8 cellular contexts compared by ENCODE assay signal in genomic region chr4:140609548-140610425, GRCh38. TPM values are rescaled to one million over a fixed set of nuclear protein-coding genes. Genes with fewer than 3 reads are reported as not detected.
DNase-seq lines count a peak whose midpoint lies in the region; TF ChIP-seq lines count a peak whose summit lies in the region.
"Had no signal": no experiment of that assay in that cellular context is flagged by ENCODE, and none has a peak within 500 bp of the region (broad histone marks: within the 10 kb centered on the region; RNA-seq: fewer than 3 reads in every experiment).

No MANE protein-coding gene starts in this region.

- H4K20me1 ChIP-seq in Loucy (ENCODE audit: insufficient read depth, low read length, poor library complexity, severe bottlenecking) (no peaks in the 10 kb centered on the region), neural progenitor cell (ENCODE audit: low read depth) (no peaks in the 10 kb centered on the region)

- H2AFZ ChIP-seq in Loucy (ENCODE audit: low read length) = peak overlapping the region; percentile 51
- H2AFZ ChIP-seq in neural progenitor cell (replicated peaks) = no peak overlapping the region

- H3K4me3 ChIP-seq in HEK293 (ENCODE audit: low read depth, low read length) (no peak overlapping the region), Loucy (ENCODE audit: low read length, poor library complexity, severe bottlenecking) (no peak overlapping the region), esophagus squamous epithelium (no peak overlapping the region), neural progenitor cell (no peak overlapping the region)

- peaks cover 17% of the 10 kb centered on the region for H3K4me1 Mint-ChIP-seq in neural progenitor cell
- H3K4me1 Mint-ChIP-seq: activated naive CD4-positive, alpha-beta T cell treated with anti-CD3 and anti-CD28 coated beads, Interleukin-2, amount 50 U/mL, for 24 hours had no signal

- H3K4me3 Mint-ChIP-seq in neural progenitor cell = no peak overlapping the region
- H3K4me3 Mint-ChIP-seq: activated naive CD4-positive, alpha-beta T cell treated with anti-CD3 and anti-CD28 coated beads, Interleukin-2, amount 50 U/mL, for 24 hours had no signal

- WGBS in esophagus squamous epithelium, 2 donors = 28 to 38% methylated on average over 6 of the region's 6 CpGs

- CTCF ChIA-PET in HEK293 (lab: Yijun Ruan, JAX) = interaction anchor here (0.6 to 4.7 kb wide), 25 partner anchors 10 to 1003 kb away, joined by 3 to 63 read pairs (median 4); no protein-coding TSS in a partner anchor

- H3K4me2 ChIP-seq in Loucy (ENCODE audit: low read depth, low read length, poor library complexity, severe bottlenecking) = no peak overlapping the region
- no peak overlapping the region for H3K4me2 ChIP-seq in neural progenitor cell

- no peaks in the 10 kb centered on the region for H3K36me3 ChIP-seq in HEK293 (ENCODE audit: control insufficient read depth in 2 of 2, insufficient read depth in 1 of 2, low read length in 2 of 2)
- no peaks in the 10 kb centered on the region for H3K36me3 ChIP-seq in Loucy (ENCODE audit: insufficient read depth, low read length)
- H3K36me3 ChIP-seq in esophagus squamous epithelium = no peaks in the 10 kb centered on the region
- H3K36me3 ChIP-seq in neural progenitor cell = no peaks in the 10 kb centered on the region

- H3K36me3 Mint-ChIP-seq in neural progenitor cell = peaks cover 2% of the 10 kb centered on the region
- H3K36me3 Mint-ChIP-seq: activated naive CD4-positive, alpha-beta T cell treated with anti-CD3 and anti-CD28 coated beads, Interleukin-2, amount 50 U/mL, for 24 hours had no signal

- H3K79me2 ChIP-seq in Loucy (ENCODE audit: insufficient read depth, low read length) = no peaks in the 10 kb centered on the region
- no peaks in the 10 kb centered on the region for H3K79me2 ChIP-seq in neural progenitor cell (ENCODE audit: low read depth)

- no peaks in the 10 kb centered on the region for H3K9me2 ChIP-seq in Loucy (replicated peaks; ENCODE audit: low read depth, low read length)

- H3K27me3 ChIP-seq in Loucy (ENCODE audit: insufficient read depth, low read length, poor library complexity, severe bottlenecking) (no peaks in the 10 kb centered on the region), esophagus squamous epithelium (no peaks in the 10 kb centered on the region), neural progenitor cell (no peaks in the 10 kb centered on the region)

- POLR2A ChIA-PET in HEK293 (lab: Yijun Ruan, JAX) = no interaction called here

- H3K9me3 Mint-ChIP-seq in neural progenitor cell = no peaks in the 10 kb centered on the region
- H3K9me3 Mint-ChIP-seq: activated naive CD4-positive, alpha-beta T cell treated with anti-CD3 and anti-CD28 coated beads, Interleukin-2, amount 50 U/mL, for 24 hours had no signal

- intact Hi-C loops in esophagus squamous epithelium (cut with DNase I) = loop anchor here (10.0 kb wide), 2 partner anchors 245 to 255 kb away; no protein-coding TSS in a partner anchor

- H3K27ac Mint-ChIP-seq in neural progenitor cell = peak overlapping the region; percentile 46
- H3K27ac Mint-ChIP-seq: activated naive CD4-positive, alpha-beta T cell treated with anti-CD3 and anti-CD28 coated beads, Interleukin-2, amount 50 U/mL, for 24 hours had no signal

- H3K27ac ChIP-seq in HEK293 (ENCODE audit: extremely low read depth, low read depth, low read length) = no peak overlapping the region
- no peak overlapping the region for H3K27ac ChIP-seq in esophagus squamous epithelium
- H3K27ac ChIP-seq in neural progenitor cell = no peak overlapping the region

- H3K4me1 ChIP-seq in HEK293 (ENCODE audit: control insufficient read depth, insufficient read depth, low read length) (no peaks in the 10 kb centered on the region), Loucy (ENCODE audit: insufficient read depth, low read length, poor library complexity, severe bottlenecking) (no peaks in the 10 kb centered on the region), esophagus squamous epithelium (peaks cover 0 to 7% (median 0%) of the 10 kb centered on the region in 3 donors), neural progenitor cell (no peaks in the 10 kb centered on the region)

- no peak overlapping the region for H3K9ac ChIP-seq in Loucy (ENCODE audit: low read depth, low read length, poor library complexity, severe bottlenecking)
- no peak overlapping the region for H3K9ac ChIP-seq in neural progenitor cell

- H3K9me3 ChIP-seq in HEK293 (ENCODE audit: control insufficient read depth, insufficient read depth, low read depth, low read length) (no peaks in the 10 kb centered on the region), Loucy (ENCODE audit: insufficient read depth, low read depth, low read length) (no peaks in the 10 kb centered on the region), esophagus squamous epithelium (no peaks in the 10 kb centered on the region), neural progenitor cell (ENCODE audit: low read depth) (no peaks in the 10 kb centered on the region)

- peaks cover 4% of the 10 kb centered on the region for H3K27me3 Mint-ChIP-seq in neural progenitor cell (ENCODE audit: insufficient read depth, low read depth)

- no peaks in the 10 kb centered on the region for H3F3A ChIP-seq in Loucy (ENCODE audit: low read depth)
- no peaks in the 10 kb centered on the region for H3F3A ChIP-seq in neural progenitor cell (ENCODE audit: low read depth)

- peak; percentile 50 for TF ChIP-seq CTCF in GM12873 (IDR thresholded peaks at IDR 0.05; ENCODE audit: insufficient read depth, low read depth, low read length, missing control alignments)
- no peak for TF ChIP-seq CTCF in HEK293 (tag by site-specific recombination; IDR thresholded peaks at IDR 0.05)
- peak; percentile 67 for TF ChIP-seq CTCF in Loucy (conservative IDR thresholded peaks at IDR 0.05; ENCODE audit: low read length)
- TF ChIP-seq CTCF in esophagus squamous epithelium (IDR thresholded peaks at IDR 0.05) = peak in 5 of 6 experiments; percentile 11 to 63 (median 42)
- TF ChIP-seq CTCF in neural progenitor cell (IDR thresholded peaks at IDR 0.05) = peak; percentile 50

- TF ChIP-seq POLR2A in esophagus squamous epithelium (IDR thresholded peaks at IDR 0.05) = no peak

- peak; percentile 34 for DNase-seq in RPMI8226
- DNase-seq in esophagus squamous epithelium (lab: John Stamatoyannopoulos, UW) = no peak
- peak; percentile 51 for DNase-seq in neural progenitor cell (ENCODE audit: low spot score)
- no peak for DNase-seq in NOMO-1 treated with dmso at 0.1 percent for 144 hours (lab: John Stamatoyannopoulos, UW; ENCODE audit: unreplicated experiment)

TF ChIP-seq in HEK293, 187 proteins besides CTCF, POLR2A, EP300 and RAD21:
- TF ChIP-seq ZNF768 (tag by site-specific recombination; IDR thresholded peaks at IDR 0.05) = no peak
- TF ChIP-seq ZNF654 (tag by site-specific recombination; IDR thresholded peaks at IDR 0.05; ENCODE audit: low read depth) = peak; percentile 63

RNA-seq across cellular contexts. Expression of gene UCP1, which starts 41.0 kb away (rescaled TPM):
- total RNA-seq in esophagus squamous epithelium = not detected
- 0.28 TPM in 1 of 2 replicates, not detected in the other for total RNA-seq in neural progenitor cell (ENCODE audit: low replicate concordance)

Comparison
In these comparisons a context has a peak if more than half of its experiments do, and no peak if none do; other contexts are left out.
1. DNase-seq: peak in RPMI8226 (single experiment) and neural progenitor cell (single experiment); none in esophagus squamous epithelium (single experiment) and NOMO-1 treated with dmso at 0.1 percent for 144 hours (single experiment).